ENCODE assay signal across 28 cellular contexts in the genomic region with DNA sequence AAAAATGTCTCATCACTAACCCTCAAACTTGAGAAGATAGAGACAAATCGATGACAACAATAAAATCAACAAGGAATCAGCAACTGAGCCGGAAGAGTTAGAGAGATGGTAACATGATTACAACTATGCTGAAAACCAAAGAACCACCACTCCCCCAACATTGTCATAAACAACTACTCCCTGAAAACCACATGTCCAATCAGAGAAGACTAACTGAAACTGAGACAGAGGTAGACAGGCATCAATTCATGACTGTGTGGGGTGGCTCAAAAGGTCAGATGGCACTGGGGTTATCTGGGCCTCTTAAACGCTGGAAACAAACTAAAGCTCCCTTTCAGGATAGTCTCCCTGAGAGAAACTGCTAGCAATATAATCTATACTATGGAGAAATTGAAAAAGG.
DNase-seq lines count a peak whose midpoint lies in the region; ATAC-seq, FAIRE-seq and TF ChIP-seq lines count a peak whose summit lies in the region.
"Had no signal": no experiment of that assay in that cellular context is flagged by ENCODE, and none has a peak within 500 bp of the region (broad histone marks: within the 10 kb centered on the region; RNA-seq: fewer than 3 reads in every experiment).

No MANE protein-coding gene starts in this region.

- no peak overlapping the region for H3K9ac ChIP-seq in Loucy (ENCODE audit: low read depth, low read length, poor library complexity, severe bottlenecking)
- H3K9ac ChIP-seq: BLaER1 treated with 17β-estradiol and CSF1 and Interleukin-3, amounts not matched to agents 10 nM and 100 nM; GM23248; parathyroid adenoma had no signal

- H3K27ac Mint-ChIP-seq in activated naive CD8-positive, alpha-beta T cell, result peak overlapping the region; percentile 25
- no peak overlapping the region for H3K27ac Mint-ChIP-seq in activated naive CD8-positive, alpha-beta T cell treated with anti-CD3 and anti-CD28 coated beads for 36 hours
- H3K27ac Mint-ChIP-seq: HFFc6, IgD-negative memory B cell, nephron had no signal

- no peak for ATAC-seq in pancreas
- ATAC-seq: gastroesophageal sphincter, left ventricle myocardium superior, right cardiac atrium had no signal

- no peaks in the 10 kb centered on the region for H3K9me3 ChIP-seq in Loucy (ENCODE audit: insufficient read depth, low read depth, low read length)
- no peaks in the 10 kb centered on the region for H3K9me3 ChIP-seq in osteoblast (ENCODE audit: low read depth, low read length)
- no peaks in the 10 kb centered on the region for H3K9me3 ChIP-seq in pancreas
- H3K9me3 ChIP-seq: BLaER1 treated with 17β-estradiol and CSF1 and Interleukin-3, amounts not matched to agents 10 nM and 100 nM; gastroesophageal sphincter had no signal

- H3K4me2 ChIP-seq in Loucy (ENCODE audit: low read depth, low read length, poor library complexity, severe bottlenecking) (no peak overlapping the region), osteoblast (ENCODE audit: insufficient read depth, low read length) (no peak overlapping the region)
- H3K4me2 ChIP-seq: BLaER1 treated with 17β-estradiol and CSF1 and Interleukin-3, amounts not matched to agents 10 nM and 100 nM had no signal

- H3K27me3 ChIP-seq in Loucy (ENCODE audit: insufficient read depth, low read length, poor library complexity, severe bottlenecking) (no peaks in the 10 kb centered on the region), osteoblast (ENCODE audit: insufficient read depth, low read length) (no peaks in the 10 kb centered on the region), pancreas (no peaks in the 10 kb centered on the region)
- H3K27me3 ChIP-seq: BLaER1 treated with 17β-estradiol and CSF1 and Interleukin-3, amounts not matched to agents 10 nM and 100 nM; gastroesophageal sphincter; spleen had no signal

- no peaks in the 10 kb centered on the region for H3F3A ChIP-seq in Loucy (ENCODE audit: low read depth)

- no peak overlapping the region for H3K4me3 Mint-ChIP-seq in activated naive CD8-positive, alpha-beta T cell
- no peak overlapping the region for H3K4me3 Mint-ChIP-seq in activated naive CD8-positive, alpha-beta T cell treated with anti-CD3 and anti-CD28 coated beads for 36 hours
- H3K4me3 Mint-ChIP-seq: HFFc6, nephron had no signal

- no peaks in the 10 kb centered on the region for H4K20me1 ChIP-seq in Loucy (ENCODE audit: insufficient read depth, low read length, poor library complexity, severe bottlenecking)
- no peaks in the 10 kb centered on the region for H4K20me1 ChIP-seq in osteoblast (ENCODE audit: insufficient read depth, low read length)
- H4K20me1 ChIP-seq: BLaER1 treated with 17β-estradiol and CSF1 and Interleukin-3, amounts not matched to agents 10 nM and 100 nM had no signal

- H3K4me3 ChIP-seq in Loucy (ENCODE audit: low read length, poor library complexity, severe bottlenecking) (no peak overlapping the region), foreskin fibroblast (ENCODE audit: low read depth in 1 of 2, low read length in 2 of 2) (no peak overlapping the region), osteoblast (ENCODE audit: insufficient read depth, low read length) (no peak overlapping the region), pancreas (no peak overlapping the region)
- H3K4me3 ChIP-seq: BLaER1 treated with 17β-estradiol and CSF1 and Interleukin-3, amounts not matched to agents 10 nM and 100 nM; coronary artery; gastroesophageal sphincter; GM23248; spleen had no signal

- H3K9me2 ChIP-seq in Loucy (replicated peaks; ENCODE audit: low read depth, low read length), result no peaks in the 10 kb centered on the region

- H3K27me3 Mint-ChIP-seq in activated naive CD8-positive, alpha-beta T cell, result no peaks in the 10 kb centered on the region
- H3K27me3 Mint-ChIP-seq in activated naive CD8-positive, alpha-beta T cell treated with anti-CD3 and anti-CD28 coated beads for 36 hours, result no peaks in the 10 kb centered on the region
- H3K27me3 Mint-ChIP-seq: IgD-negative memory B cell had no signal

- H3K27ac ChIP-seq in osteoblast (ENCODE audit: low read depth, low read length), result no peak overlapping the region
- no peak overlapping the region for H3K27ac ChIP-seq in pancreas
- H3K27ac ChIP-seq: BLaER1 treated with 17β-estradiol and CSF1 and Interleukin-3, amounts not matched to agents 10 nM and 100 nM; coronary artery; gastroesophageal sphincter; GM23248; parathyroid adenoma; spleen had no signal

- intact Hi-C loops in pancreas (cut with DNase I), result no loop called here

- H3K36me3 ChIP-seq in Loucy (ENCODE audit: insufficient read depth, low read length), result no peaks in the 10 kb centered on the region
- no peaks in the 10 kb centered on the region for H3K36me3 ChIP-seq in osteoblast (ENCODE audit: insufficient read depth, low read length)
- no peaks in the 10 kb centered on the region for H3K36me3 ChIP-seq in pancreas
- H3K36me3 ChIP-seq: BLaER1 treated with 17β-estradiol and CSF1 and Interleukin-3, amounts not matched to agents 10 nM and 100 nM; gastroesophageal sphincter; spleen had no signal

- H2AFZ ChIP-seq in Loucy (ENCODE audit: low read length) (peak overlapping the region; percentile 0; the same call in 1 of the 2 replicates), osteoblast (ENCODE audit: low read length) (no peak overlapping the region)
- H2AFZ ChIP-seq: GM23248, parathyroid adenoma had no signal

- no peaks in the 10 kb centered on the region for H3K9me3 Mint-ChIP-seq in activated naive CD8-positive, alpha-beta T cell (ENCODE audit: low read depth)
- no peaks in the 10 kb centered on the region for H3K9me3 Mint-ChIP-seq in activated naive CD8-positive, alpha-beta T cell treated with anti-CD3 and anti-CD28 coated beads for 36 hours
- H3K9me3 Mint-ChIP-seq: HFFc6, nephron had no signal

- no peaks in the 10 kb centered on the region for H3K4me1 Mint-ChIP-seq in activated naive CD8-positive, alpha-beta T cell (ENCODE audit: low read depth)
- H3K4me1 Mint-ChIP-seq in activated naive CD8-positive, alpha-beta T cell treated with anti-CD3 and anti-CD28 coated beads for 36 hours, result peaks cover 5% of the 10 kb centered on the region
- H3K4me1 Mint-ChIP-seq: IgD-negative memory B cell, nephron had no signal

- 60 to 69% methylated on average over 3 of the region's 3 CpGs for WGBS in pancreas, 2 donors

- no peak for FAIRE-seq in pancreas (lab: Jason Lieb, UNC)
- FAIRE-seq: GM19239, islet of Langerhans had no signal

- H3K79me2 ChIP-seq in Loucy (ENCODE audit: insufficient read depth, low read length) (no peaks in the 10 kb centered on the region), osteoblast (ENCODE audit: insufficient read depth, low read length) (no peaks in the 10 kb centered on the region)
- H3K79me2 ChIP-seq: parathyroid adenoma had no signal

- TF ChIP-seq CTCF in Loucy (conservative IDR thresholded peaks at IDR 0.05; ENCODE audit: low read length) (no peak), foreskin fibroblast (IDR thresholded peaks at IDR 0.05; ENCODE audit: low read depth, low read length) (no peak), osteoblast (IDR thresholded peaks at IDR 0.05; ENCODE audit: extremely low read depth, low read depth, low read length) (no peak), pancreas (IDR thresholded peaks at IDR 0.05) (no peak)

- no peak for DNase-seq in activated naive CD8-positive, alpha-beta T cell treated with anti-CD3 and anti-CD28 coated beads for 36 hours
- peak; percentile 37 for DNase-seq in central memory CD4-positive, alpha-beta T cell
- DNase-seq in foreskin fibroblast (no peak), osteoblast (ENCODE audit: insufficient read length, low spot score, missing footprints) (no peak), pancreas (no peak)
- DNase-seq: amniotic stem cell; GM23248; HFFc6; left ventricle myocardium superior; midbrain; NCI-H1436 treated with DMSO at 0.1 percent for 48 hours; NCI-H2107; NCI-H446; right cardiac atrium; SHP77; spleen; stimulated activated CD4-positive, alpha-beta T cell treated with anti-CD3 and anti-CD28 coated beads, Interleukin-4, amount 100 ng/mL, for 1 hour; stimulated activated naive CD4-positive, alpha-beta T cell treated with Interleukin-2 at 50 U/mL for 16 hours had no signal

- no peaks in the 10 kb centered on the region for H3K4me1 ChIP-seq in Loucy (ENCODE audit: insufficient read depth, low read length, poor library complexity, severe bottlenecking)
- H3K4me1 ChIP-seq in osteoblast (ENCODE audit: insufficient read depth, low read length), result no peaks in the 10 kb centered on the region
- H3K4me1 ChIP-seq in pancreas, result no peaks in the 10 kb centered on the region
- H3K4me1 ChIP-seq: BLaER1 treated with 17β-estradiol and CSF1 and Interleukin-3, amounts not matched to agents 10 nM and 100 nM; gastroesophageal sphincter; parathyroid adenoma; spleen had no signal

- no peaks in the 10 kb centered on the region for H3K36me3 Mint-ChIP-seq in activated naive CD8-positive, alpha-beta T cell
- no peaks in the 10 kb centered on the region for H3K36me3 Mint-ChIP-seq in activated naive CD8-positive, alpha-beta T cell treated with anti-CD3 and anti-CD28 coated beads for 36 hours
- H3K36me3 Mint-ChIP-seq: IgD-negative memory B cell had no signal
